8 cellular contexts compared by ENCODE assay signal in the genomic region with DNA sequence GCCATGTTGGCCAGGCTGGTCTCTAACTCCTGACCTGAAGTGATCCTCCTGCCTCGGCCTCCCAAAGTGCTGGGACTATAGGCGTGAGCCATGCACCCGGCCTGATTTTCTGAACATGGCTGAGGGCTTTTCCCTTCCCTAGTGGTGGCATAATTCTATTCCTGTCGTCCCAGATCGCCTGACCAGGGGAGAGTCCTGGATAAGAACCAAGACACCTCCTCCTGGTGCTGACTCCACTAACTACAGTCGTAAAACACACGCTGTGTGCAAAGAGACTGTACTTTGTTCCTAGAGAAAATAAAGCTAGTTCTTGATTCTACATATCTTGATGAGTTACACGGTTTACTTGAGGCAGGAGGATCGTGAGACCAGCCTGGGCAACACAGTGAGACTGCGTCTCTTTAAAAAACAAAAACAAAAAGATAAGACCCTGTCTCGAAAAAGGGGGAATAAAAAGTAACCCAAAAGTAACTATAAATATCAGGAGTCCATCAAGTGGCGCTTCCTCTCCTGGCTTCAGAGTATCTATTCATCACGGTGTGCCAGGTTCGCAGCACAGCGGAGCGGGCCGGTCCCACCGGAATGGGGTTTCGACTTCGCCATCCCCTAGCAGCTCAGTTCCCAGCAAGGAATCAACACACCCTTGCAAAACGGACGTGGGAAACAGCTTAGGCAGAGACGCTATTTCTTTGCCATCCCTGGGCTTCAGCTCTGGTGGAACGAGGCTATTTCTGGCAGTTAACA. TPM values are rescaled to one million over a fixed set of nuclear protein-coding genes. Genes with fewer than 3 reads are reported as not detected.
DNase-seq lines count a peak whose midpoint lies in the region; ATAC-seq and TF ChIP-seq lines count a peak whose summit lies in the region.

No MANE protein-coding gene starts in this region.

- H3K36me3 Mint-ChIP-seq in naive thymus-derived CD4-positive, alpha-beta T cell: peaks cover 0 to 21% (median 5%) of the 10 kb centered on the region in 5 donors

- H3K27me3 ChIP-seq in ACC112 (ENCODE audit: insufficient read depth, low read length) (no peaks in the 10 kb centered on the region), endocrine pancreas (ENCODE audit: control insufficient read depth, insufficient read depth, low read length) (no peaks in the 10 kb centered on the region)
- H3K27me3 ChIP-seq in naive thymus-derived CD4-positive, alpha-beta T cell (ENCODE audit: control insufficient read depth in 2 of 2, insufficient read depth in 2 of 2, low read length in 2 of 2): no peaks in the 10 kb centered on the region

- peak; percentile 29 for DNase-seq in GM12865 (ENCODE audit: low read depth)
- DNase-seq in RKO (ENCODE audit: low spot score): peak; percentile 82
- no peak for DNase-seq in naive thymus-derived CD4-positive, alpha-beta T cell
- DNase-seq in GM13977 (ENCODE audit: low spot score): no peak
- DNase-seq in SKM-1 (lab: John Stamatoyannopoulos, UW; ENCODE audit: unreplicated experiment): no peak

- H3K4me3 ChIP-seq in ACC112 (ENCODE audit: low read depth, low read length) (peak overlapping the region; percentile 92), GM12865 (ENCODE audit: low read depth, low read length) (peak overlapping the region; percentile 99), endocrine pancreas (ENCODE audit: control insufficient read depth, insufficient read depth, low read length) (peak overlapping the region; percentile 83)
- H3K4me3 ChIP-seq in naive thymus-derived CD4-positive, alpha-beta T cell (ENCODE audit: low read length): peak overlapping the region; percentile 90

- TF ChIP-seq CTCF in GM12865 (IDR thresholded peaks at IDR 0.05; ENCODE audit: insufficient read depth, low read depth, low read length, missing control alignments) (no peak), GM13977 (IDR thresholded peaks at IDR 0.05; ENCODE audit: extremely low read depth, insufficient read depth, missing control alignments) (no peak)

- H3K9me3 Mint-ChIP-seq in naive thymus-derived CD4-positive, alpha-beta T cell: peaks cover 0 to 1% (median 0%) of the 10 kb centered on the region in 11 donors

- POLR2A ChIA-PET in naive thymus-derived CD4-positive, alpha-beta T cell (lab: Charles Lee): interaction anchor here (0.7 to 1.7 kb wide), 6 partner anchors 16 to 177 kb away, joined by 4 to 7 read pairs (median 4); no protein-coding TSS in a partner anchor

- H3K27me3 Mint-ChIP-seq in naive thymus-derived CD4-positive, alpha-beta T cell: no peaks in the 10 kb centered on the region

- peaks cover 4% of the 10 kb centered on the region for H3K4me1 ChIP-seq in ACC112 (ENCODE audit: control insufficient read depth, insufficient read depth, low read length, unreplicated experiment)
- no peaks in the 10 kb centered on the region for H3K4me1 ChIP-seq in endocrine pancreas (ENCODE audit: control insufficient read depth, insufficient read depth, low read length)
- H3K4me1 ChIP-seq in naive thymus-derived CD4-positive, alpha-beta T cell (ENCODE audit: control insufficient read depth in 2 of 2, insufficient read depth in 2 of 2, low read length in 2 of 2): peaks cover 12 to 28% of the 10 kb centered on the region in 2 donors

- H3K36me3 ChIP-seq in ACC112 (ENCODE audit: insufficient read depth, low read length) (peaks cover 25% of the 10 kb centered on the region; the same call in 1 of the 2 replicates), endocrine pancreas (ENCODE audit: control insufficient read depth, insufficient read depth, low read length) (no peaks in the 10 kb centered on the region)
- peaks cover 0 to 43% (median 0%) of the 10 kb centered on the region in 3 experiments for H3K36me3 ChIP-seq in naive thymus-derived CD4-positive, alpha-beta T cell (ENCODE audit: control insufficient read depth in 2 of 3, insufficient read depth in 3 of 3, low read length in 3 of 3)

- H3K9me3 ChIP-seq in endocrine pancreas (ENCODE audit: control insufficient read depth, low read length): no peaks in the 10 kb centered on the region
- H3K9me3 ChIP-seq in naive thymus-derived CD4-positive, alpha-beta T cell (ENCODE audit: control insufficient read depth in 2 of 3, low read length in 3 of 3): no peaks in the 10 kb centered on the region

- intact Hi-C loops in naive thymus-derived CD4-positive, alpha-beta T cell (cut with micrococcal nuclease): loop anchor here in 1 of 2 donors (1.0 kb wide), 3 partner anchors 20 to 144 kb away; a partner anchor contains a TSS

- H3K9ac ChIP-seq in endocrine pancreas (ENCODE audit: control insufficient read depth, insufficient read depth, low read length): peak overlapping the region; percentile 36

- peaks cover 80% of the 10 kb centered on the region for H3K79me2 ChIP-seq in ACC112 (ENCODE audit: control insufficient read depth, insufficient read depth, low read length, unreplicated experiment)

- CTCF ChIA-PET in naive thymus-derived CD4-positive, alpha-beta T cell (lab: Charles Lee): interaction anchor here (0.7 kb wide), 1 partner anchor 56 kb away, joined by 4 read pairs; no protein-coding TSS in a partner anchor

- in situ Hi-C loops in GM13977 (cut with MboI; ENCODE audit: low pct_unique_long_range_greater_than_20kb, low sequenced_read_pairs, unreplicated experiment): no loop called here

- peak overlapping the region; percentile 68 to 94 (median 92) for H3K27ac Mint-ChIP-seq in naive thymus-derived CD4-positive, alpha-beta T cell

- peaks cover 18 to 46% (median 34%) of the 10 kb centered on the region in 7 donors for H3K4me1 Mint-ChIP-seq in naive thymus-derived CD4-positive, alpha-beta T cell

- peak overlapping the region; percentile 89 to 96 (median 93) for H3K4me3 Mint-ChIP-seq in naive thymus-derived CD4-positive, alpha-beta T cell

- peak overlapping the region; percentile 71 for H3K27ac ChIP-seq in ACC112 (ENCODE audit: low read depth, low read length)
- peak overlapping the region; percentile 96 for H3K27ac ChIP-seq in naive thymus-derived CD4-positive, alpha-beta T cell (ENCODE audit: low read depth, low read length)

- no peak for ATAC-seq in naive thymus-derived CD4-positive, alpha-beta T cell
- no peak for ATAC-seq in HG03045 (IDR thresholded peaks at IDR 0.05; ENCODE audit: unreplicated experiment)

- no peak overlapping the region for H2AFZ ChIP-seq in ACC112 (ENCODE audit: low read length, unreplicated experiment)

RNA-seq across cellular contexts. Expression of a gene that starts 1.0 kb away (rescaled TPM):
- total RNA-seq in naive thymus-derived CD4-positive, alpha-beta T cell: 100 to 1,000 TPM in 4 of 5 experiments, 10 to 100 TPM in 1; 75.8 to 124 (median 110) TPM
- polyA plus RNA-seq in naive thymus-derived CD4-positive, alpha-beta T cell: 10 to 100 TPM; 74.8 to 90.7 TPM

RNA-seq across cellular contexts. Expression of a gene that starts 1.2 kb away (rescaled TPM):
- total RNA-seq in naive thymus-derived CD4-positive, alpha-beta T cell: 10 to 100 TPM; 10.9 to 29.0 (median 22.8) TPM
- 10 to 100 TPM in 1 of 2 donors, 1 to 10 TPM in 1; 7.2 to 12.7 TPM for polyA plus RNA-seq in naive thymus-derived CD4-positive, alpha-beta T cell

RNA-seq across cellular contexts. Expression of a gene that starts 15.7 kb away (rescaled TPM):
- total RNA-seq in naive thymus-derived CD4-positive, alpha-beta T cell: 1 to 10 TPM; 2.5 to 5.8 (median 3.0) TPM
- under 1 TPM in 1 of 2 donors, not detected in 1; 0.56 TPM for polyA plus RNA-seq in naive thymus-derived CD4-positive, alpha-beta T cell

RNA-seq across cellular contexts. Expression of a gene that starts 16.9 kb away (rescaled TPM):
- 100 to 1,000 TPM in 1 of 5 experiments, 10 to 100 TPM in 1, 1 to 10 TPM in 2, under 1 TPM in 1; 0.49 to 192 (median 7.8) TPM for total RNA-seq in naive thymus-derived CD4-positive, alpha-beta T cell
- polyA plus RNA-seq in naive thymus-derived CD4-positive, alpha-beta T cell: 1 to 10 TPM; 1.4 to 1.5 TPM

RNA-seq across cellular contexts. Expression of a gene that starts 24.4 kb away (rescaled TPM):
- 10 to 100 TPM in 2 of 5 experiments, 1 to 10 TPM in 1, not detected in 2; 2.6 to 81.7 (median 12.6) TPM for total RNA-seq in naive thymus-derived CD4-positive, alpha-beta T cell
- polyA plus RNA-seq in naive thymus-derived CD4-positive, alpha-beta T cell: under 1 TPM in 1 of 2 donors, not detected in 1; 0.32 TPM

Comparison
In these comparisons a context has a peak if more than half of its experiments do, and no peak if none do; other contexts are left out.
1. DNase-seq: peak in GM12865 (single experiment) and RKO (single experiment); none in naive thymus-derived CD4-positive, alpha-beta T cell (0 of 9), GM13977 (single experiment) and SKM-1 (single experiment).
2. Peak in every context shown above with its lines, with median percentiles within 50 percentile points of each other: H3K4me3 ChIP-seq.